ENCODE assay signal across 17 cellular contexts in the genomic region with DNA sequence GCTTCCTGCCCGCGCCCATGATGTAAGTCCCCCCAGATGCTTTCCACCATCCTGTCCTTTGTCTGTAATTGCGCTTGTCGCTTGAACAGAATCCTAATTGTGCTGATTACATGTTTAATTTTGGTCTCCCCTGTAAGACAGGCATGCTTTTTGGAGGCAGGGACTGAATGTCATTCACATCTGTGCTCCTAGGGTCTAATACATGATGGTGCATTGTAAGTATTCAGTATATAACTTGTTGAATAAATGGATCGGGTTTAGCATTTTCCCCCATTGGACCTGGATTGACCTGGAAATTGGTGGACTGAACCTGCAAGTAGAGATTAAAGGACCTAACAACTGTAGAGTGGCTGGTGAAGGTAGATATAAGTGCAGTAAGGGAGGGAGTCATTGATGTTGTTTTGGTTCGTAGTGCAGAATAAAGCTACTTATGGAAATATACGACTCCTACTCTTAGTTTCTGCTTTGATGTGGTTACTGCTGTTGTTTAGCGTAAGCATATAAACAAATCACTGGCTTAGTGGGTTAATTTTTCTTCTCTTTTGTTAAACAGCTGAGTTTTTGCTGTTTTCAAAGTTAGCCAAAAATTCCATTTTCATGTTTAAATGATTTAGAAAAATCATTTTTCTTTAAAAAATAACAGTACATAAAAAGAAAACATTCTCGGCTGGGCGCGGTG. TPM values are rescaled to one million over a fixed set of nuclear protein-coding genes. Genes with fewer than 3 reads are reported as not detected.
A peak's percentile ranks its signal among the peaks of the same experiment; 100 is the strongest.
DNase-seq lines count a peak whose midpoint lies in the region; ATAC-seq, FAIRE-seq and TF ChIP-seq lines count a peak whose summit lies in the region.
"Had no signal": no experiment of that assay in that cellular context is flagged by ENCODE, and none has a peak within 500 bp of the region (broad histone marks: within the 10 kb centered on the region; RNA-seq: fewer than 3 reads in every experiment).

No MANE protein-coding gene starts in this region.

- H3K4me3 ChIP-seq in ACC112 (ENCODE audit: low read depth, low read length) (no peak overlapping the region), HEK293 (ENCODE audit: low read depth, low read length) (no peak overlapping the region), endothelial cell of umbilical vein (replicated peaks in 1 of 3; ENCODE audit: insufficient read depth in 1 of 3, low read depth in 1 of 3, low read length in 3 of 3) (no peak overlapping the region), psoas muscle (no peak overlapping the region), MM.1S (ENCODE audit: low read length) (no peak overlapping the region)
- H3K4me3 ChIP-seq: esophagus squamous epithelium, pancreas had no signal

- H3K9me3 ChIP-seq in HEK293 (ENCODE audit: control insufficient read depth, insufficient read depth, low read depth, low read length) (no peaks in the 10 kb centered on the region), endothelial cell of umbilical vein (replicated peaks; ENCODE audit: control insufficient read depth, insufficient read depth, low read length) (no peaks in the 10 kb centered on the region), psoas muscle (no peaks in the 10 kb centered on the region), MM.1S (replicated peaks; ENCODE audit: insufficient read depth, low read length) (no peaks in the 10 kb centered on the region)
- H3K9me3 ChIP-seq: esophagus squamous epithelium, pancreas had no signal

- H3K4me2 ChIP-seq in endothelial cell of umbilical vein (ENCODE audit: insufficient read depth, low read length): no peak overlapping the region
- H3K4me2 ChIP-seq in MM.1S (ENCODE audit: low read depth, low read length): no peak overlapping the region

- no peaks in the 10 kb centered on the region for H3K9me2 ChIP-seq in MM.1S (replicated peaks; ENCODE audit: insufficient read depth, low read length)

- dilution Hi-C loops in endothelial cell of umbilical vein (cut with MboI; ENCODE audit: extremely low pct_ligation_motif_present, low sequenced_read_pairs): no loop called here

- peaks cover 3% of the 10 kb centered on the region for H4K20me1 ChIP-seq in endothelial cell of umbilical vein (replicated peaks; ENCODE audit: control insufficient read depth, extremely low read depth, insufficient read depth, low read length)
- H4K20me1 ChIP-seq in MM.1S (ENCODE audit: insufficient read depth, low read length): no peaks in the 10 kb centered on the region; the same call in 1 of the 2 replicates

- POLR2A ChIA-PET in HEK293 (lab: Yijun Ruan, JAX): no interaction called here
- POLR2A ChIA-PET in endothelial cell of umbilical vein (lab: Charles Lee): no interaction called here

- H3K4me1 ChIP-seq in ACC112 (ENCODE audit: control insufficient read depth, insufficient read depth, low read length, unreplicated experiment) (peaks cover 87% of the 10 kb centered on the region), HEK293 (ENCODE audit: control insufficient read depth, insufficient read depth, low read length) (peaks cover 62% of the 10 kb centered on the region), endothelial cell of umbilical vein (ENCODE audit: control insufficient read depth, extremely low read depth, insufficient read depth, low read length) (peaks cover 59% of the 10 kb centered on the region), psoas muscle (peaks cover 77% of the 10 kb centered on the region), MM.1S (ENCODE audit: low read length) (no peaks in the 10 kb centered on the region)

- H3K9me1 ChIP-seq in endothelial cell of umbilical vein (replicated peaks; ENCODE audit: control insufficient read depth, extremely low read depth, insufficient read depth, low read length): no peaks in the 10 kb centered on the region

- H3K79me2 ChIP-seq in ACC112 (ENCODE audit: control insufficient read depth, insufficient read depth, low read length, unreplicated experiment): peaks cover 95% of the 10 kb centered on the region
- peaks cover 86% of the 10 kb centered on the region for H3K79me2 ChIP-seq in endothelial cell of umbilical vein (ENCODE audit: control insufficient read depth, insufficient read depth, low read length)
- H3K79me2 ChIP-seq in MM.1S (ENCODE audit: low read length): peaks cover 85% of the 10 kb centered on the region

- no TSS peak for BruUV-seq in endothelial cell of umbilical vein (replicated peaks; lab: Mats Ljungman, UMichigan)

- no peak for TF ChIP-seq POLR2A in endothelial cell of umbilical vein (IDR thresholded peaks at IDR 0.05; ENCODE audit: low read depth, low read length)

- ATAC-seq in psoas muscle: no peak

- TF ChIP-seq CTCF in HEK293 (tag by site-specific recombination; IDR thresholded peaks at IDR 0.05) (no peak), endothelial cell of umbilical vein (IDR thresholded peaks at IDR 0.05; ENCODE audit: extremely low read depth in 1 of 2, insufficient read depth in 1 of 2, low read depth in 1 of 2, low read length in 2 of 2) (no peak), psoas muscle (IDR thresholded peaks at IDR 0.05) (no peak), MM.1S (IDR thresholded peaks at IDR 0.05; ENCODE audit: low read length) (no peak)

- no peak for FAIRE-seq in endothelial cell of umbilical vein (lab: Jason Lieb, UNC)
- FAIRE-seq: pancreas had no signal

- H3K27ac ChIP-seq in ACC112 (ENCODE audit: low read depth, low read length): peak overlapping the region; percentile 89
- no peak overlapping the region for H3K27ac ChIP-seq in HEK293 (ENCODE audit: extremely low read depth, low read depth, low read length)
- H3K27ac ChIP-seq in endothelial cell of umbilical vein (ENCODE audit: insufficient read depth, low read depth, low read length): peak overlapping the region; percentile 87
- peak overlapping the region; percentile 67 for H3K27ac ChIP-seq in psoas muscle
- H3K27ac ChIP-seq in MM.1S (ENCODE audit: low read length): no peak overlapping the region
- H3K27ac ChIP-seq: pancreas had no signal

- H2AFZ ChIP-seq in ACC112 (ENCODE audit: low read length, unreplicated experiment): no peak overlapping the region
- H2AFZ ChIP-seq in endothelial cell of umbilical vein (ENCODE audit: low read depth, low read length): no peak overlapping the region
- H2AFZ ChIP-seq in MM.1S (ENCODE audit: low read length): no peak overlapping the region

- intact Hi-C loops in endothelial cell of umbilical vein (cut with micrococcal nuclease) (loop anchor here (5.0 kb wide), 2 partner anchors 93 to 163 kb away; no protein-coding TSS in a partner anchor), psoas muscle (cut with DNase I) (no loop called here)

- H3K27me3 ChIP-seq in ACC112 (ENCODE audit: insufficient read depth, low read length): no peaks in the 10 kb centered on the region
- no peaks in the 10 kb centered on the region for H3K27me3 ChIP-seq in endothelial cell of umbilical vein (ENCODE audit: control insufficient read depth in 2 of 2, insufficient read depth in 2 of 2, low read length in 2 of 2)
- H3K27me3 ChIP-seq in psoas muscle (ENCODE audit: insufficient read depth in 3 of 3, low read length in 2 of 3): no peaks in the 10 kb centered on the region
- H3K27me3 ChIP-seq in MM.1S (replicated peaks; ENCODE audit: insufficient read depth, low read length): no peaks in the 10 kb centered on the region
- H3K27me3 ChIP-seq: esophagus squamous epithelium, pancreas had no signal

- H3K36me3 ChIP-seq in ACC112 (ENCODE audit: insufficient read depth, low read length): peaks cover 3% of the 10 kb centered on the region; the same call in 1 of the 2 replicates
- H3K36me3 ChIP-seq in HEK293 (ENCODE audit: control insufficient read depth in 2 of 2, insufficient read depth in 1 of 2, low read length in 2 of 2): no peaks in the 10 kb centered on the region
- no peaks in the 10 kb centered on the region for H3K36me3 ChIP-seq in endothelial cell of umbilical vein (ENCODE audit: control insufficient read depth in 2 of 2, extremely low read depth in 1 of 2, insufficient read depth in 2 of 2, low read length in 2 of 2)
- H3K36me3 ChIP-seq in psoas muscle (ENCODE audit: insufficient read depth in 1 of 2, low read depth in 1 of 2): no peaks in the 10 kb centered on the region
- no peaks in the 10 kb centered on the region for H3K36me3 ChIP-seq in MM.1S (replicated peaks; ENCODE audit: insufficient read depth, low read length)
- H3K36me3 ChIP-seq: esophagus squamous epithelium, pancreas had no signal

- no peaks in the 10 kb centered on the region for H3F3A ChIP-seq in MM.1S (ENCODE audit: insufficient read depth, low read length)

- 64 to 69% (median 69%) methylated on average over 11 of the region's 11 CpGs for WGBS in psoas muscle, 3 donors

- DNase-seq in endothelial cell of umbilical vein (ENCODE audit: low read depth, low spot score): no peak
- DNase-seq in psoas muscle: no peak
- no peak for DNase-seq in mesenteric fat pad (ENCODE audit: low spot score)
- DNase-seq in AG20443 (ENCODE audit: low spot score): no peak
- DNase-seq in NCI-H187 (lab: John Stamatoyannopoulos, UW): no peak
- DNase-seq in MM.1S: no peak
- DNase-seq: activated CD4-positive, alpha-beta T cell treated with anti-CD3 and anti-CD28 coated beads, Interleukin-2, amount 50 U/mL, for 1 hour; amniotic stem cell; caudate nucleus; esophagus squamous epithelium; glutamatergic neuron; KBM-7; MV-4-11; pancreas; stimulated activated CD4-positive, alpha-beta T cell treated with anti-CD3 and anti-CD28 coated beads, Interleukin-4, amount 100 ng/mL, for 24 hours had no signal

- CTCF ChIA-PET in HEK293 (lab: Yijun Ruan, JAX) (interaction anchor here (0.5 to 2.4 kb wide), 4 partner anchors 12 to 70 kb away, joined by 3 to 8 read pairs (median 4); no protein-coding TSS in a partner anchor), endothelial cell of umbilical vein (lab: Charles Lee) (interaction anchor here (0.8 to 4.6 kb wide), 4 partner anchors 10 to 69 kb away, joined by 3 to 26 read pairs (median 7); no protein-coding TSS in a partner anchor)

- H3K9ac ChIP-seq in endothelial cell of umbilical vein (replicated peaks; ENCODE audit: extremely low read depth, insufficient read depth, low read length) (no peak overlapping the region), MM.1S (ENCODE audit: low read length) (no peak overlapping the region)

TF ChIP-seq in HEK293, 187 proteins besides CTCF, POLR2A, EP300 and RAD21 (continues in another document):
- TF ChIP-seq ZNF747 (tag by site-specific recombination; IDR thresholded peaks at IDR 0.05) (no peak), KLF16 (tag by site-specific recombination; IDR thresholded peaks at IDR 0.05) (no peak)

TF ChIP-seq in endothelial cell of umbilical vein, 7 proteins besides CTCF, POLR2A, EP300 and RAD21 (continues in another document):
- TF ChIP-seq EZH2 (IDR thresholded peaks at IDR 0.05; ENCODE audit: borderline replicate concordance, low read depth, low read length, severe bottlenecking): no peak

RNA-seq across cellular contexts. Expression of gene TRIO, which starts 57.3 kb away (rescaled TPM):
- 242 and 248 TPM in 2 replicates for total RNA-seq in endothelial cell of umbilical vein
- polyA plus RNA-seq in endothelial cell of umbilical vein: 78.8 and 82.9 TPM in 2 replicates
- 78.5 and 80.6 TPM in 2 replicates for polyA plus RNA-seq in endothelial cell of umbilical vein (2011; cell fraction: cytosol; rRNA removed)
- polyA plus RNA-seq in endothelial cell of umbilical vein (2011; cell fraction: nucleus; rRNA removed): 578 and 654 TPM in 2 replicates
- 97.7 and 123 TPM in 2 replicates for polyA plus RNA-seq in endothelial cell of umbilical vein (2012)
- 717 and 753 TPM in 2 replicates for polyA minus RNA-seq in endothelial cell of umbilical vein
- polyA minus RNA-seq in endothelial cell of umbilical vein (2011; cell fraction: cytosol; rRNA and poly(A)+ RNA removed): 58.8 TPM
- polyA minus RNA-seq in endothelial cell of umbilical vein (2011; cell fraction: nucleus; rRNA and poly(A)+ RNA removed): 902 and 1,116 TPM in 2 replicates
- 10 to 100 TPM; 35.0 to 77.5 (median 51.7) TPM for total RNA-seq in psoas muscle
- polyA plus RNA-seq in psoas muscle: 10 to 100 TPM; 18.5 to 31.7 (median 19.4) TPM
- 145 TPM for total RNA-seq in mesenteric fat pad

Comparison
In these comparisons a context has a peak if more than half of its experiments do, and no peak if none do; other contexts are left out.
1. H3K27ac ChIP-seq: peak in ACC112 (single experiment), endothelial cell of umbilical vein (single experiment) and psoas muscle (single experiment); none in HEK293 (single experiment) and MM.1S (single experiment).